Comparison of ENCODE assay signal across 38 cellular contexts in the genomic region with DNA sequence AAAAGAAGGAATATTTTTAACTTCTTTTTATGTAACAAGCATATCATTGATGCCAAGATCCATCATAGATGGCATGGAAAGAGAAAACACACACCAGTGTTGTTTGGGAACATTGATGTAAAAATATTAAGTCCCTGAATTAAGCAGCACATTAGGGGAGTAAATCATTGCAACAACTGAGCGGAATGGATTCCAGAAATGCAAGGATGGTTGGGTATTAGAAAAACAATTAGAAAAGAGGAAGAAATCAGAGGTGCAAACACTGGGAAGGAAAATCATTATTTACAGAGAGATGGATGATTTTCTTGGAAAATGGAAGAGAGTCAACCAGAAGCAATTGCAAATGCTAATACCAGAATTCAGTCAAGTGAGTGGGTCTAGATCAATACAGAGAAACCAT. TPM values are rescaled to one million over a fixed set of nuclear protein-coding genes. Genes with fewer than 3 reads are reported as not detected.
"Had no signal": no experiment of that assay in that cellular context is flagged by ENCODE, and none has a peak within 500 bp of the region (broad histone marks: within the 10 kb centered on the region; RNA-seq: fewer than 3 reads in every experiment).

No MANE protein-coding gene starts in this region.

- H3K4me3 ChIP-seq: MG63 had no signal

- H3K36me3 ChIP-seq: MG63 had no signal

- DNase-seq: MG63, MM.1S, MV-4-11, NCI-H1048, NCI-H1092, NCI-H1092 treated with DMSO at 0.1 percent for 48 hours, NCI-H1105, NCI-H1105 treated with DMSO at 0.1 percent for 48 hours, NCI-H1417, NCI-H1417 treated with DMSO at 0.1 percent for 48 hours, NCI-H1436, NCI-H1436 treated with DMSO at 0.1 percent for 48 hours, NCI-H146, NCI-H1694, NCI-H1694 treated with DMSO at 0.1 percent for 48 hours, NCI-H187, NCI-H187 treated with DMSO at 0.1 percent for 48 hours, NCI-H1930, NCI-H2029, NCI-H2029 treated with DMSO at 0.1 percent for 48 hours, NCI-H2081, NCI-H2081 treated with DMSO at 0.1 percent for 48 hours, NCI-H2107, NCI-H2171, NCI-H2171 treated with DMSO at 0.1 percent for 48 hours, NCI-H2227 treated with DMSO at 0.1 percent for 48 hours, NCI-H226, NCI-H345, NCI-H446, NCI-H446 treated with DMSO at 0.1 percent for 48 hours, NCI-H510A, NCI-H510A treated with DMSO at 0.1 percent for 48 hours, NCI-H524, NCI-H524 treated with DMSO at 0.1 percent for 48 hours, NCI-H526 had no signal

- H3K9me3 ChIP-seq: MG63 had no signal

- H3K27me3 ChIP-seq: MG63 had no signal

RNA-seq across cellular contexts. Expression of a gene that starts 8.1 kb away (rescaled TPM):
- total RNA-seq: LHCN-M2, M059J, MCF 10A had no signal
